ENCODE assay signal across 17 cellular contexts in the genomic region with DNA sequence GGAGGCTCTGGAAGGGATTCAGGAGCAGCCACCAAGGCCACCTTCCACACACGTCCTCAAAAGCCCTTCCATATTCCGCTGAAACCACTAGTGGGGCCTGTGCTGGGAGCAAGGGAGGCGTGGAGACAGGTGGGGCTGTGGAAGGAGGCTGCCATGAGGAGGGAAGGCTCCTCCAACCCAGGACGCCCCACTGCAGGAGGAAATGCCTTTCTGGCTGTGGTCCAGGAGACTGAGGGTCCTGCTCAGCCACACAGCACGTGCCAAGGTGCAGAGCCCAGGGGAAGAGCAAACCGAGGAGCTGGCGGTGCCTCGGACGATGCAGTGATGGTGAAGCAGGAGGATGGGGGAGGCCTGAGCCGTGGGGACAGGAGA. TPM values are rescaled to one million over a fixed set of nuclear protein-coding genes. Genes with fewer than 3 reads are reported as not detected.
"Had no signal": no experiment of that assay in that cellular context is flagged by ENCODE, and none has a peak within 500 bp of the region (broad histone marks: within the 10 kb centered on the region; RNA-seq: fewer than 3 reads in every experiment).

No MANE protein-coding gene starts in this region.

- H3K27ac ChIP-seq: epithelial cell of prostate, hepatocyte, left ventricle myocardium inferior had no signal

- H3K4me2 ChIP-seq: hepatocyte had no signal

- DNase-seq: activated CD4-positive, alpha-beta T cell treated with anti-CD3 and anti-CD28 coated beads for 36 hours; activated CD4-positive, alpha-beta T cell treated with anti-CD3 and anti-CD28 coated beads, Interleukin-2, amount 50 U/mL, for 4 hours; activated CD8-positive, alpha-beta memory T cell treated with anti-CD3 and anti-CD28 coated beads, Interleukin-2, amount 50 U/mL, for 48 hours; activated naive CD4-positive, alpha-beta T cell treated with Interleukin-2 at 50 U/mL for 16 hours; activated naive CD8-positive, alpha-beta T cell treated with anti-CD3 and anti-CD28 coated beads for 36 hours; activated T-cell treated with anti-CD3 and anti-CD28 coated beads, Interleukin-2, amount 50 U/mL, for 4 hours; cortex of kidney; left ventricle myocardium inferior; nucleus accumbens; stimulated activated CD4-positive, alpha-beta T cell treated with anti-CD3 and anti-CD28 coated beads, Interleukin-4, amount 100 ng/mL, for 1 hour; stimulated activated naive CD4-positive, alpha-beta T cell; T-helper 9 cell had no signal

- H2AFZ ChIP-seq: hepatocyte had no signal

- ATAC-seq: activated CD4-positive, alpha-beta T cell treated with anti-CD3 and anti-CD28 coated beads for 36 hours; activated T-cell treated with anti-CD3 and anti-CD28 coated beads, Interleukin-2, amount 50 U/mL, for 4 hours; WTC11 had no signal

- H3K4me3 ChIP-seq: hepatocyte, left ventricle myocardium inferior had no signal

- H3K36me3 ChIP-seq: left ventricle myocardium inferior had no signal

- H3K27me3 ChIP-seq: hepatocyte had no signal

RNA-seq across cellular contexts. Expression of a gene that starts 49.5 kb away (rescaled TPM):
- total RNA-seq: activated CD4-positive, alpha-beta T cell treated with anti-CD3 and anti-CD28 coated beads for 36 hours; activated CD8-positive, alpha-beta memory T cell treated with anti-CD3 and anti-CD28 coated beads for 36 hours; activated naive CD8-positive, alpha-beta T cell treated with anti-CD3 and anti-CD28 coated beads for 36 hours; T-helper 1 cell treated with Interleukin-12 subunit alpha and Interleukin-12 subunit beta and Interleukin-4 antibody, amounts not matched to agents 30 ng/mL and 1 ng/mL, for 36 hours had no signal
